8 cellular contexts compared by ENCODE assay signal in the genomic region with DNA sequence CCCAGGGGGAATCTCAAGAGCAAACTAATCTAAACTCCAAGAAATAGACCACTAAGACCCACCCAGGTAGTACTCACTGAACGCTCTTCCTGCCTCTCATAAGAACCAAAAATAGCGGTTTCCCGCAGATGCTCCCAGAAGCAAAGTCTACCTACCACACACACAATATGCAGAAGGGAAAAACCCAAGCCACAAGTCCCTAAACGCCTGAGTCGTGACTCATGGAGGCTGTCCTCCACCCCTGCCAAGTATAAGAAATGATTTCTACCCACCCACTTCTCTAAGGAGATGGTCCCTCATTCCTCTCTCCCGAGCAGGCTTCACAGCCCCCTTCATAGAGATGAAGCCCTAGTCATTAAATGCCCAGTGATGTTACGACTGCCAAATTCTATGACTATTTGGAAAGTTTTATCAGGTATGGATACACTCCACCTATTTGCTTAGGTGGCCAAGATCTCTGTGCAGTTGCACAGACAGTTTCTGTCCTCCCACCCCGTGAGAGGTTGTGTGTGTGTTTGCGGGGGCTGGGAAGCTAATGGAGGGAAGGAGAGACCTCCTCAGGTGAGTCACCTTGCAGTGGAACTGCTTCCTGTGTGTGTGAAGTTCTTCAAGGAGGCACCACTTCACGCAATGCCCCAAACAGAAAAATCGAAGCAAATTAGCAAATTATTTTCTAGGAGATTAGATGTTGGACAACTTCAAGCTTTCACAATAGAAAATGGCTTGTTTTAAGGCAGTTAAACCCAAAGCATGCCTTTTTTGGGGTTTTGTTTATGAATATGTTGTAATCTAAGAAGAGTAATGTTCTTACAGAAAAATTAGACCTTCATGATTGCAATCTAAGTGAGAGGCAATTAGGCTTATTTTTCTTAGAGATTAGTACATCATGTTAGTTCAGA.
DNase-seq lines count a peak whose midpoint lies in the region; ATAC-seq and TF ChIP-seq lines count a peak whose summit lies in the region.

No MANE protein-coding gene starts in this region.

- H3K36me3 Mint-ChIP-seq in activated CD4-positive, alpha-beta T cell treated with anti-CD3 and anti-CD28 coated beads, Interleukin-2, amount 10 ng/mL, durations not matched to agents 24 days and 14 days (ENCODE audit: low read depth) = peaks cover 1% of the 10 kb centered on the region
- no peaks in the 10 kb centered on the region for H3K36me3 Mint-ChIP-seq in naive thymus-derived CD8-positive, alpha-beta T cell

- H3K9me3 ChIP-seq in ectodermal cell (ENCODE audit: control insufficient read depth, low read length) (no peaks in the 10 kb centered on the region), suprapubic skin (no peaks in the 10 kb centered on the region)

- H3K36me3 ChIP-seq in ectodermal cell (ENCODE audit: control insufficient read depth, insufficient read depth, low read length) = no peaks in the 10 kb centered on the region
- no peaks in the 10 kb centered on the region for H3K36me3 ChIP-seq in suprapubic skin

- peaks cover 37% of the 10 kb centered on the region for H3K4me1 ChIP-seq in ectodermal cell (ENCODE audit: control insufficient read depth, insufficient read depth, low read length)
- H3K4me1 ChIP-seq in suprapubic skin = peaks cover 45% of the 10 kb centered on the region

- intact Hi-C loops in activated CD4-positive, alpha-beta T cell treated with anti-CD3 and anti-CD28 coated beads, Interleukin-2, amount 10 ng/mL, durations not matched to agents 24 days and 14 days (cut with micrococcal nuclease) = loop anchor here (1.0 kb wide), 6 partner anchors 9 to 177 kb away; no protein-coding TSS in a partner anchor

- TF ChIP-seq EP300 in suprapubic skin (IDR thresholded peaks at IDR 0.05) = no peak

- H3K27ac Mint-ChIP-seq in activated CD4-positive, alpha-beta T cell treated with anti-CD3 and anti-CD28 coated beads, Interleukin-2, amount 10 ng/mL, durations not matched to agents 24 days and 14 days = peak overlapping the region; percentile 91
- peak overlapping the region in 6 of 10 donors; percentile 11 to 74 (median 27) for H3K27ac Mint-ChIP-seq in naive thymus-derived CD8-positive, alpha-beta T cell

- H3K9me3 Mint-ChIP-seq in activated CD4-positive, alpha-beta T cell treated with anti-CD3 and anti-CD28 coated beads, Interleukin-2, amount 10 ng/mL, durations not matched to agents 24 days and 14 days = no peaks in the 10 kb centered on the region
- H3K9me3 Mint-ChIP-seq in naive thymus-derived CD8-positive, alpha-beta T cell = no peaks in the 10 kb centered on the region

- DNase-seq in AG08395 (ENCODE audit: low spot score) (peak; percentile 85), suprapubic skin (ENCODE audit: low spot score in 2 of 2) (peak in 1 of 2 donors; percentile 72)
- peak; percentile 91 for DNase-seq in activated CD4-positive, alpha-beta T cell treated with anti-CD3 and anti-CD28 coated beads, Interleukin-2, amount 10 ng/mL, durations not matched to agents 24 days and 14 days
- peak in 4 of 10 donors; percentile 14 to 38 (median 32) for DNase-seq in naive thymus-derived CD8-positive, alpha-beta T cell

- POLR2A ChIA-PET in naive thymus-derived CD8-positive, alpha-beta T cell (lab: Charles Lee) = no interaction called here

- no peak for TF ChIP-seq POLR2A in suprapubic skin (IDR thresholded peaks at IDR 0.05)

- TF ChIP-seq CTCF in suprapubic skin (IDR thresholded peaks at IDR 0.05) = no peak

- H3K27me3 ChIP-seq in ectodermal cell (ENCODE audit: control insufficient read depth, insufficient read depth, low read length, poor library complexity, severe bottlenecking) (no peaks in the 10 kb centered on the region), suprapubic skin (no peaks in the 10 kb centered on the region)

- ATAC-seq in HG03442 (IDR thresholded peaks at IDR 0.05; ENCODE audit: unreplicated experiment) = peak; percentile 60
- ATAC-seq in naive thymus-derived CD8-positive, alpha-beta T cell = peak; percentile 90 to 94
- ATAC-seq in GM18867 (IDR thresholded peaks at IDR 0.05; ENCODE audit: unreplicated experiment) = no peak
- no peak for ATAC-seq in GM21447 (IDR thresholded peaks at IDR 0.05; ENCODE audit: unreplicated experiment)

- WGBS in ectodermal cell, 2 experiments = 62 to 69% methylated on average over 11 of the region's 11 CpGs
- 42% methylated on average over 11 of the region's 11 CpGs for WGBS in suprapubic skin

- H3K27me3 Mint-ChIP-seq in activated CD4-positive, alpha-beta T cell treated with anti-CD3 and anti-CD28 coated beads, Interleukin-2, amount 10 ng/mL, durations not matched to agents 24 days and 14 days = no peaks in the 10 kb centered on the region
- no peaks in the 10 kb centered on the region for H3K27me3 Mint-ChIP-seq in naive thymus-derived CD8-positive, alpha-beta T cell

- peak overlapping the region; percentile 99 for H3K27ac ChIP-seq in ectodermal cell (ENCODE audit: insufficient read depth, low read depth, low read length, poor library complexity, severe bottlenecking)
- peak overlapping the region; percentile 83 for H3K27ac ChIP-seq in suprapubic skin

- H3K4me3 ChIP-seq in ectodermal cell (ENCODE audit: insufficient read depth, low read depth, low read length) = no peak overlapping the region
- H3K4me3 ChIP-seq in suprapubic skin = no peak overlapping the region

- H3K4me3 Mint-ChIP-seq in activated CD4-positive, alpha-beta T cell treated with anti-CD3 and anti-CD28 coated beads, Interleukin-2, amount 10 ng/mL, durations not matched to agents 24 days and 14 days = peak overlapping the region; percentile 72
- peak overlapping the region in 7 of 10 donors; percentile 3 to 76 (median 30) for H3K4me3 Mint-ChIP-seq in naive thymus-derived CD8-positive, alpha-beta T cell

- H3K4me1 Mint-ChIP-seq in activated CD4-positive, alpha-beta T cell treated with anti-CD3 and anti-CD28 coated beads, Interleukin-2, amount 10 ng/mL, durations not matched to agents 24 days and 14 days = peaks cover 37% of the 10 kb centered on the region
- peaks cover 9 to 18% (median 14%) of the 10 kb centered on the region in 4 donors for H3K4me1 Mint-ChIP-seq in naive thymus-derived CD8-positive, alpha-beta T cell

Comparison
In these comparisons a context has a peak if more than half of its experiments do, and no peak if none do; other contexts are left out.
1. ATAC-seq: peak in HG03442 (single experiment) and naive thymus-derived CD8-positive, alpha-beta T cell (2 of 2); none in GM18867 (single experiment) and GM21447 (single experiment).